Comparison of ENCODE assay signal across 24 cellular contexts in genomic region chr17:36848008-36848902, GRCh38.
A peak's percentile ranks its signal among the peaks of the same experiment; 100 is the strongest.
DNase-seq lines count a peak whose midpoint lies in the region; ATAC-seq, FAIRE-seq and TF ChIP-seq lines count a peak whose summit lies in the region.
"Had no signal": no experiment of that assay in that cellular context is flagged by ENCODE, and none has a peak within 500 bp of the region (broad histone marks: within the 10 kb centered on the region; RNA-seq: fewer than 3 reads in every experiment).

No MANE protein-coding gene starts in this region.

- H3K79me2 ChIP-seq in HepG2 (ENCODE audit: insufficient read depth, low read length), result no peaks in the 10 kb centered on the region

- no TSS peak for BruUV-seq in HepG2 (replicated peaks; lab: Mats Ljungman, UMichigan)

- intact Hi-C loops in HepG2 (cut with micrococcal nuclease; ENCODE audit: unreplicated experiment) (no loop called here), right lobe of liver (cut with DNase I) (no loop called here)

- H3K36me3 ChIP-seq in HepG2 (replicated peaks in 1 of 2; ENCODE audit: control insufficient read depth in 1 of 2, insufficient read depth in 2 of 2, low read length in 2 of 2) (no peaks in the 10 kb centered on the region), right lobe of liver (no peaks in the 10 kb centered on the region)
- H3K36me3 ChIP-seq: MG63, Peyer's patch had no signal

- H3K9me3 ChIP-seq in HepG2 (ENCODE audit: low read length), result no peaks in the 10 kb centered on the region
- H3K9me3 ChIP-seq in right lobe of liver, result no peaks in the 10 kb centered on the region
- H3K9me3 ChIP-seq: Caco-2, MG63, Peyer's patch had no signal

- TF ChIP-seq CTCF in HepG2 (CRISPR knock-in tag; IDR thresholded peaks at IDR 0.05) (no peak), right lobe of liver (IDR thresholded peaks at IDR 0.05) (no peak), epithelial cell of esophagus (IDR thresholded peaks at IDR 0.05; ENCODE audit: insufficient read depth, low read depth, low read length, missing control alignments) (no peak)

- H3K27ac ChIP-seq in HepG2 (ENCODE audit: extremely low read length, insufficient read depth, low read length), result no peak overlapping the region
- no peak overlapping the region for H3K27ac ChIP-seq in right lobe of liver
- H3K27ac ChIP-seq: Peyer's patch, SK-N-MC had no signal

- no peak overlapping the region for H3K4me3 ChIP-seq in HepG2 (replicated peaks in 1 of 3; ENCODE audit: insufficient read depth in 1 of 3, low read depth in 2 of 3, low read length in 3 of 3)
- no peak overlapping the region for H3K4me3 ChIP-seq in right lobe of liver
- no peak overlapping the region for H3K4me3 ChIP-seq in epithelial cell of esophagus (ENCODE audit: low read length)
- H3K4me3 ChIP-seq: MG63, Peyer's patch, SK-N-MC had no signal

- in situ Hi-C loops in HepG2 (cut with HindIII; ENCODE audit: extremely low pct_ligation_motif_present, low pct_unique_long_range_greater_than_20kb), result no loop called here

- H3K4me1 ChIP-seq in HepG2 (ENCODE audit: insufficient read depth, low read length) (0 out of 2 replicates have a peak, but pooled peaks cover 7% of the 10 kb centered on the region), right lobe of liver (no peaks in the 10 kb centered on the region)
- H3K4me1 ChIP-seq: Caco-2, Peyer's patch had no signal

- TF ChIP-seq POLR2A in HepG2 (IDR thresholded peaks at IDR 0.05; ENCODE audit: insufficient read depth in 1 of 2, low read depth in 2 of 2, low read length in 2 of 2), result no peak
- no peak for TF ChIP-seq POLR2A in right lobe of liver (IDR thresholded peaks at IDR 0.05)

- POLR2A ChIA-PET in HepG2 (lab: Yijun Ruan, JAX), result no interaction called here

- no peak overlapping the region for H2AFZ ChIP-seq in HepG2 (ENCODE audit: low read length)

- H3K27me3 ChIP-seq in HepG2 (ENCODE audit: control insufficient read depth in 1 of 2, insufficient read depth in 2 of 2, low read length in 2 of 2), result peaks cover 2 to 17% of the 10 kb centered on the region in 2 experiments; a peak in 4 of 5 replicates
- no peaks in the 10 kb centered on the region for H3K27me3 ChIP-seq in right lobe of liver
- H3K27me3 ChIP-seq: MG63, Peyer's patch had no signal

- DNase-seq in HepG2 (ENCODE audit: low spot score) (no peak), right lobe of liver (no peak), SW480 (ENCODE audit: low spot score) (peak; percentile 58), epithelial cell of esophagus (ENCODE audit: low read depth) (peak; percentile 79), NCI-H2107 (lab: John Stamatoyannopoulos, UW) (no peak), GM19239 (ENCODE audit: insufficient read length, low spot score) (no peak)
- DNase-seq in stimulated activated naive CD4-positive, alpha-beta T cell (lab: John Stamatoyannopoulos, UW), result no peak
- DNase-seq: 8988T; Caco-2; CD4-positive, alpha-beta T cell; GF-D8; GOT3; HFFc6; Karpas-422; MG63; NCI-H1048; NCI-H1436 treated with DMSO at 0.1 percent for 48 hours; NCI-H2029; NCI-H2171; NCI-H69; Peyer's patch; Right ventricle myocardium superior had no signal

- 40% methylated on average over 9 of the region's 10 CpGs for WGBS in HepG2 (ENCODE audit: low lambda C conversion rate)
- 67% methylated on average over 5 of the region's 10 CpGs for WGBS in right lobe of liver (ENCODE audit: insufficient coverage, low coverage, low lambda C conversion rate, missing lambda C conversion rate)

- CTCF ChIA-PET in HepG2 (lab: Yijun Ruan, JAX; ENCODE audit: low intra/inter-chr PET ratio, low total read pairs), result no interaction called here

- no peak for TF ChIP-seq RAD21 in HepG2 (CRISPR knock-in tag; IDR thresholded peaks at IDR 0.05)

- H3K9ac ChIP-seq in HepG2 (ENCODE audit: insufficient read depth, low read depth, low read length), result no peak overlapping the region

- FAIRE-seq in HepG2 (lab: Jason Lieb, UNC) (no peak), GM19239 (lab: Jason Lieb, UNC) (no peak)

- H4K20me1 ChIP-seq in HepG2 (ENCODE audit: insufficient read depth, low read length), result no peaks in the 10 kb centered on the region

- H3K4me2 ChIP-seq in HepG2 (ENCODE audit: low read depth, low read length), result no peak overlapping the region

- ATAC-seq in HepG2, result no peak
- no peak for ATAC-seq in right lobe of liver
- ATAC-seq in HG03460 (IDR thresholded peaks at IDR 0.05; ENCODE audit: unreplicated experiment), result no peak

- TF ChIP-seq EP300 in HepG2 (IDR thresholded peaks at IDR 0.05; ENCODE audit: low read depth in 2 of 2, low read length in 2 of 2), result no peak
- TF ChIP-seq EP300 in HepG2 (CRISPR knock-in tag; IDR thresholded peaks at IDR 0.05; ENCODE audit: borderline replicate concordance), result no peak

TF ChIP-seq in HepG2, 621 proteins besides CTCF, POLR2A, EP300 and RAD21:
- peak; percentile 51; the same call in 1 of the 2 replicates for TF ChIP-seq CEBPB (IDR thresholded peaks at IDR 0.05; ENCODE audit: borderline replicate concordance, low read depth, low read length)
- TF ChIP-seq BRF2 (CRISPR knock-in tag; IDR thresholded peaks at IDR 0.05), result no peak

Comparison
In these comparisons a context has a peak if more than half of its experiments do, and no peak if none do; other contexts are left out.
1. DNase-seq: peak in SW480 (single experiment) and epithelial cell of esophagus (single experiment); none in HepG2 (single experiment), right lobe of liver (0 of 3), stimulated activated naive CD4-positive, alpha-beta T cell (0 of 6), NCI-H2107 (single experiment) and GM19239 (single experiment).